In the genomic region with DNA sequence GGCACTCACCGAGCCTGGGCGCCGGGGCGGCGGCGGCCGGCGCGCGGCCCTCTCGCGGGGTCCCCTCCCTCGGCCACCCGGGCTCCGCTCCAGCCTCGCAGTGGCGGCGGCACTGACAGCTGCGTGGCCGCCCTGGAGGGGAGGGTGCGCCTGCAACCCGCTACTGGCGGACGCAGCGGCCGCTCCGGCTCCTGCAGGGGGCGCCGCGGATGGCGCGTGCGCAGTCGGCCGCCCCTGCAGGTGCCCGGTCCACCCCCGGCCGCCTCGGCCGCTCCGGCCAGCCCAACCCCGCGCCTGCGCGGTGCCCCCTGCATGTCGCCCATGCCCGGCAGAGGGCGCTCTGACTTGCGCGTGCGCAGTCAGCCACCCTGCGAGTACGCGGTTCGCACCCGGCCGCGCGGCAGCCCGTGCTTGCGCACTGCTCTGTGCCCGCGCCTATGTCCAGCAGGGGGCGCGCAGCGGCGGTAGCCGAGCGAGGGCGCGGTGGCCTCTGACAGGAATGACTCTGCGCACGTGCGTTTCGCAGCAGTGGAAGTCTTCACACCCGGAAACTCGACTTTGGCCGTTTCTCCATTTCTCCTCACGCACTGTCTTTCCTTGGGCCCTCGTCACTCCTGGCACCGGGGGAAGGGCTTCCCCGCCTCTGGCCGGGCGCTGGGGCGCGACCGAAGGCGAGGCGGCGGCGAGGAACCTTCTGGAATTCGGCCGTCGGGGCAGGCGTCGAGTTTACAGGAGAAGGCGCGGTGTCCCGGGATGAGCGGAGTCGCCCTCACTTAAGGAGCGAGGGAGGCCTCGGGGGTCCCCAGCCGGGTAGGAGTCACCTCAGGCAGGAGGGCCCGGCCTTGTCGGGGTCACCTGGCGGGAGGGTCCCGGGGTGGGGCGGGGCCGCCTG, we compare ENCODE assay signal across 1 cellular context.
TF ChIP-seq lines count a peak whose summit lies in the region.

A gene (minus strand): TSS at position 165 of the 892 bp plus-strand sequence. CDS start 14,262 bp downstream, outside the sequence.

TF ChIP-seq in HEK293, 187 proteins besides CTCF, POLR2A, EP300 and RAD21 (continued from another document and continues in another):
- TF ChIP-seq, protein P1, sequence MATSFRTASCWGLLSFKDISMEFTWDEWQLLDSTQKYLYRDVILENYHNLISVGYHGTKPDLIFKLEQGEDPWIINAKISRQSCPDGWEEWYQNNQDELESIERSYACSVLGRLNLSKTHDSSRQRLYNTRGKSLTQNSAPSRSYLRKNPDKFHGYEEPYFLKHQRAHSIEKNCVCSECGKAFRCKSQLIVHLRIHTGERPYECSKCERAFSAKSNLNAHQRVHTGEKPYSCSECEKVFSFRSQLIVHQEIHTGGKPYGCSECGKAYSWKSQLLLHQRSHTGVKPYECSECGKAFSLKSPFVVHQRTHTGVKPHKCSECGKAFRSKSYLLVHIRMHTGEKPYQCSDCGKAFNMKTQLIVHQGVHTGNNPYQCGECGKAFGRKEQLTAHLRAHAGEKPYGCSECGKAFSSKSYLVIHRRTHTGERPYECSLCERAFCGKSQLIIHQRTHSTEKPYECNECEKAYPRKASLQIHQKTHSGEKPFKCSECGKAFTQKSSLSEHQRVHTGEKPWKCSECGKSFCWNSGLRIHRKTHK (tag by site-specific recombination; IDR thresholded peaks at IDR 0.05), result no peak
- no peak for TF ChIP-seq ZNF544 (tag by site-specific recombination; IDR thresholded peaks at IDR 0.05)
- no peak for TF ChIP-seq ZNF354C (tag by site-specific recombination; IDR thresholded peaks at IDR 0.05; ENCODE audit: borderline replicate concordance, low read depth)
- no peak for TF ChIP-seq ZNF623 (tag by site-specific recombination; IDR thresholded peaks at IDR 0.05)
- peak; percentile 53; the same call in 1 of the 2 replicates for TF ChIP-seq ZNF76 (tag by site-specific recombination; IDR thresholded peaks at IDR 0.05; ENCODE audit: borderline replicate concordance, low read depth)
- TF ChIP-seq ZNF433 (tag by site-specific recombination; IDR thresholded peaks at IDR 0.05; ENCODE audit: low read depth), result no peak
- TF ChIP-seq ZNF558 (tag by site-specific recombination; IDR thresholded peaks at IDR 0.05), result no peak
- TF ChIP-seq ZNF404 (tag by site-specific recombination; IDR thresholded peaks at IDR 0.05), result no peak
- TF ChIP-seq ZNF747 (tag by site-specific recombination; IDR thresholded peaks at IDR 0.05), result no peak
- TF ChIP-seq ZNF555 (tag by site-specific recombination; conservative IDR thresholded peaks at IDR 0.05), result no peak
- TF ChIP-seq KLF8 (tag by site-specific recombination; IDR thresholded peaks at IDR 0.05), result peak; percentile 67; the same call in 1 of the 2 replicates
- no peak for TF ChIP-seq ZNF211 (tag by site-specific recombination; IDR thresholded peaks at IDR 0.05; ENCODE audit: low read depth)
- TF ChIP-seq, protein P2, sequence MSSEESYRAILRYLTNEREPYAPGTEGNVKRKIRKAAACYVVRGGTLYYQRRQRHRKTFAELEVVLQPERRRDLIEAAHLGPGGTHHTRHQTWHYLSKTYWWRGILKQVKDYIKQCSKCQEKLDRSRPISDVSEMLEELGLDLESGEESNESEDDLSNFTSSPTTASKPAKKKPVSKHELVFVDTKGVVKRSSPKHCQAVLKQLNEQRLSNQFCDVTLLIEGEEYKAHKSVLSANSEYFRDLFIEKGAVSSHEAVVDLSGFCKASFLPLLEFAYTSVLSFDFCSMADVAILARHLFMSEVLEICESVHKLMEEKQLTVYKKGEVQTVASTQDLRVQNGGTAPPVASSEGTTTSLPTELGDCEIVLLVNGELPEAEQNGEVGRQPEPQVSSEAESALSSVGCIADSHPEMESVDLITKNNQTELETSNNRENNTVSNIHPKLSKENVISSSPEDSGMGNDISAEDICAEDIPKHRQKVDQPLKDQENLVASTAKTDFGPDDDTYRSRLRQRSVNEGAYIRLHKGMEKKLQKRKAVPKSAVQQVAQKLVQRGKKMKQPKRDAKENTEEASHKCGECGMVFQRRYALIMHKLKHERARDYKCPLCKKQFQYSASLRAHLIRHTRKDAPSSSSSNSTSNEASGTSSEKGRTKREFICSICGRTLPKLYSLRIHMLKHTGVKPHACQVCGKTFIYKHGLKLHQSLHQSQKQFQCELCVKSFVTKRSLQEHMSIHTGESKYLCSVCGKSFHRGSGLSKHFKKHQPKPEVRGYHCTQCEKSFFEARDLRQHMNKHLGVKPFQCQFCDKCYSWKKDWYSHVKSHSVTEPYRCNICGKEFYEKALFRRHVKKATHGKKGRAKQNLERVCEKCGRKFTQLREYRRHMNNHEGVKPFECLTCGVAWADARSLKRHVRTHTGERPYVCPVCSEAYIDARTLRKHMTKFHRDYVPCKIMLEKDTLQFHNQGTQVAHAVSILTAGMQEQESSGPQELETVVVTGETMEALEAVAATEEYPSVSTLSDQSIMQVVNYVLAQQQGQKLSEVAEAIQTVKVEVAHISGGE (tag by site-specific recombination; conservative IDR thresholded peaks at IDR 0.05; ENCODE audit: low read depth), result no peak
- TF ChIP-seq, protein P3, sequence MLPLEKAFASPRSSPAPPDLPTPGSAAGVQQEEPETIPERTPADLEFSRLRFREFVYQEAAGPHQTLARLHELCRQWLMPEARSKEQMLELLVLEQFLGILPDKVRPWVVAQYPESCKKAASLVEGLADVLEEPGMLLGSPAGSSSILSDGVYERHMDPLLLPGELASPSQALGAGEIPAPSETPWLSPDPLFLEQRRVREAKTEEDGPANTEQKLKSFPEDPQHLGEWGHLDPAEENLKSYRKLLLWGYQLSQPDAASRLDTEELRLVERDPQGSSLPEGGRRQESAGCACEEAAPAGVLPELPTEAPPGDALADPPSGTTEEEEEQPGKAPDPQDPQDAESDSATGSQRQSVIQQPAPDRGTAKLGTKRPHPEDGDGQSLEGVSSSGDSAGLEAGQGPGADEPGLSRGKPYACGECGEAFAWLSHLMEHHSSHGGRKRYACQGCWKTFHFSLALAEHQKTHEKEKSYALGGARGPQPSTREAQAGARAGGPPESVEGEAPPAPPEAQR (tag by site-specific recombination; IDR thresholded peaks at IDR 0.05), result peak; percentile 83; the same call in 1 of the 2 replicates
- no peak for TF ChIP-seq ZNF169 (tag by site-specific recombination; IDR thresholded peaks at IDR 0.05)
- TF ChIP-seq ZNF830 (tag by site-specific recombination; IDR thresholded peaks at IDR 0.05; ENCODE audit: low read depth), result no peak
- TF ChIP-seq, protein P4, sequence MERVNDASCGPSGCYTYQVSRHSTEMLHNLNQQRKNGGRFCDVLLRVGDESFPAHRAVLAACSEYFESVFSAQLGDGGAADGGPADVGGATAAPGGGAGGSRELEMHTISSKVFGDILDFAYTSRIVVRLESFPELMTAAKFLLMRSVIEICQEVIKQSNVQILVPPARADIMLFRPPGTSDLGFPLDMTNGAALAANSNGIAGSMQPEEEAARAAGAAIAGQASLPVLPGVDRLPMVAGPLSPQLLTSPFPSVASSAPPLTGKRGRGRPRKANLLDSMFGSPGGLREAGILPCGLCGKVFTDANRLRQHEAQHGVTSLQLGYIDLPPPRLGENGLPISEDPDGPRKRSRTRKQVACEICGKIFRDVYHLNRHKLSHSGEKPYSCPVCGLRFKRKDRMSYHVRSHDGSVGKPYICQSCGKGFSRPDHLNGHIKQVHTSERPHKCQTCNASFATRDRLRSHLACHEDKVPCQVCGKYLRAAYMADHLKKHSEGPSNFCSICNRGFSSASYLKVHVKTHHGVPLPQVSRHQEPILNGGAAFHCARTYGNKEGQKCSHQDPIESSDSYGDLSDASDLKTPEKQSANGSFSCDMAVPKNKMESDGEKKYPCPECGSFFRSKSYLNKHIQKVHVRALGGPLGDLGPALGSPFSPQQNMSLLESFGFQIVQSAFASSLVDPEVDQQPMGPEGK (tag by site-specific recombination; IDR thresholded peaks at IDR 0.05), result 0 out of 2 replicates have a peak, but pooled peaks have one; percentile 24
- peak; percentile 55 for TF ChIP-seq KLF1 (tag by site-specific recombination; IDR thresholded peaks at IDR 0.05)
- no peak for TF ChIP-seq ZNF184 (tag by site-specific recombination; IDR thresholded peaks at IDR 0.05)
- TF ChIP-seq ZNF549 (tag by site-specific recombination; IDR thresholded peaks at IDR 0.05), result no peak
- TF ChIP-seq, protein P5, sequence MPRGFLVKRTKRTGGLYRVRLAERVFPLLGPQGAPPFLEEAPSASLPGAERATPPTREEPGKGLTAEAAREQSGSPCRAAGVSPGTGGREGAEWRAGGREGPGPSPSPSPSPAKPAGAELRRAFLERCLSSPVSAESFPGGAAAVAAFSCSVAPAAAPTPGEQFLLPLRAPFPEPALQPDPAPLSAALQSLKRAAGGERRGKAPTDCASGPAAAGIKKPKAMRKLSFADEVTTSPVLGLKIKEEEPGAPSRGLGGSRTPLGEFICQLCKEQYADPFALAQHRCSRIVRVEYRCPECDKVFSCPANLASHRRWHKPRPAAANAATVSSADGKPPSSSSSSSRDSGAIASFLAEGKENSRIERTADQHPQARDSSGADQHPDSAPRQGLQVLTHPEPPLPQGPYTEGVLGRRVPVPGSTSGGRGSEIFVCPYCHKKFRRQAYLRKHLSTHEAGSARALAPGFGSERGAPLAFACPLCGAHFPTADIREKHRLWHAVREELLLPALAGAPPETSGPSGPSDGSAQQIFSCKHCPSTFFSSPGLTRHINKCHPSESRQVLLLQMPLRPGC (tag by site-specific recombination; IDR thresholded peaks at IDR 0.05), result peak; percentile 57
- no peak for TF ChIP-seq ZNF792 (tag by site-specific recombination; IDR thresholded peaks at IDR 0.05)
- TF ChIP-seq ZBTB20 (tag by site-specific recombination; IDR thresholded peaks at IDR 0.05), result no peak; the same call in 1 of the 2 replicates
- TF ChIP-seq ZXDB (tag by site-specific recombination; IDR thresholded peaks at IDR 0.05), result peak; percentile 92
- no peak for TF ChIP-seq ZNF626 (tag by site-specific recombination; IDR thresholded peaks at IDR 0.05)
- TF ChIP-seq, protein P6, sequence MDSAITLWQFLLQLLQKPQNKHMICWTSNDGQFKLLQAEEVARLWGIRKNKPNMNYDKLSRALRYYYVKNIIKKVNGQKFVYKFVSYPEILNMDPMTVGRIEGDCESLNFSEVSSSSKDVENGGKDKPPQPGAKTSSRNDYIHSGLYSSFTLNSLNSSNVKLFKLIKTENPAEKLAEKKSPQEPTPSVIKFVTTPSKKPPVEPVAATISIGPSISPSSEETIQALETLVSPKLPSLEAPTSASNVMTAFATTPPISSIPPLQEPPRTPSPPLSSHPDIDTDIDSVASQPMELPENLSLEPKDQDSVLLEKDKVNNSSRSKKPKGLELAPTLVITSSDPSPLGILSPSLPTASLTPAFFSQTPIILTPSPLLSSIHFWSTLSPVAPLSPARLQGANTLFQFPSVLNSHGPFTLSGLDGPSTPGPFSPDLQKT (IDR thresholded peaks at IDR 0.05; ENCODE audit: borderline replicate concordance, low read depth, low read length), result no peak
- no peak for TF ChIP-seq ZNF843 (tag by site-specific recombination; IDR thresholded peaks at IDR 0.05)
- TF ChIP-seq, protein P7, sequence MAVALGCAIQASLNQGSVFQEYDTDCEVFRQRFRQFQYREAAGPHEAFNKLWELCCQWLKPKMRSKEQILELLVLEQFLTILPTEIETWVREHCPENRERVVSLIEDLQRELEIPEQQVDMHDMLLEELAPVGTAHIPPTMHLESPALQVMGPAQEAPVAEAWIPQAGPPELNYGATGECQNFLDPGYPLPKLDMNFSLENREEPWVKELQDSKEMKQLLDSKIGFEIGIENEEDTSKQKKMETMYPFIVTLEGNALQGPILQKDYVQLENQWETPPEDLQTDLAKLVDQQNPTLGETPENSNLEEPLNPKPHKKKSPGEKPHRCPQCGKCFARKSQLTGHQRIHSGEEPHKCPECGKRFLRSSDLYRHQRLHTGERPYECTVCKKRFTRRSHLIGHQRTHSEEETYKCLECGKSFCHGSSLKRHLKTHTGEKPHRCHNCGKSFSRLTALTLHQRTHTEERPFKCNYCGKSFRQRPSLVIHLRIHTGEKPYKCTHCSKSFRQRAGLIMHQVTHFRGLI (tag by site-specific recombination; IDR thresholded peaks at IDR 0.05), result peak; percentile 73
- TF ChIP-seq GLI4 (tag by site-specific recombination; IDR thresholded peaks at IDR 0.05), result no peak
- TF ChIP-seq ZNF121 (tag by site-specific recombination; IDR thresholded peaks at IDR 0.05), result no peak
- no peak for TF ChIP-seq ZNF114 (tag by site-specific recombination; IDR thresholded peaks at IDR 0.05)
- no peak for TF ChIP-seq ZNF202 (tag by site-specific recombination; IDR thresholded peaks at IDR 0.05; ENCODE audit: borderline replicate concordance)
- TF ChIP-seq, protein P8, sequence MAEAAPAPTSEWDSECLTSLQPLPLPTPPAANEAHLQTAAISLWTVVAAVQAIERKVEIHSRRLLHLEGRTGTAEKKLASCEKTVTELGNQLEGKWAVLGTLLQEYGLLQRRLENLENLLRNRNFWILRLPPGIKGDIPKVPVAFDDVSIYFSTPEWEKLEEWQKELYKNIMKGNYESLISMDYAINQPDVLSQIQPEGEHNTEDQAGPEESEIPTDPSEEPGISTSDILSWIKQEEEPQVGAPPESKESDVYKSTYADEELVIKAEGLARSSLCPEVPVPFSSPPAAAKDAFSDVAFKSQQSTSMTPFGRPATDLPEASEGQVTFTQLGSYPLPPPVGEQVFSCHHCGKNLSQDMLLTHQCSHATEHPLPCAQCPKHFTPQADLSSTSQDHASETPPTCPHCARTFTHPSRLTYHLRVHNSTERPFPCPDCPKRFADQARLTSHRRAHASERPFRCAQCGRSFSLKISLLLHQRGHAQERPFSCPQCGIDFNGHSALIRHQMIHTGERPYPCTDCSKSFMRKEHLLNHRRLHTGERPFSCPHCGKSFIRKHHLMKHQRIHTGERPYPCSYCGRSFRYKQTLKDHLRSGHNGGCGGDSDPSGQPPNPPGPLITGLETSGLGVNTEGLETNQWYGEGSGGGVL (tag by site-specific recombination; IDR thresholded peaks at IDR 0.05), result no peak
- TF ChIP-seq, protein P9, sequence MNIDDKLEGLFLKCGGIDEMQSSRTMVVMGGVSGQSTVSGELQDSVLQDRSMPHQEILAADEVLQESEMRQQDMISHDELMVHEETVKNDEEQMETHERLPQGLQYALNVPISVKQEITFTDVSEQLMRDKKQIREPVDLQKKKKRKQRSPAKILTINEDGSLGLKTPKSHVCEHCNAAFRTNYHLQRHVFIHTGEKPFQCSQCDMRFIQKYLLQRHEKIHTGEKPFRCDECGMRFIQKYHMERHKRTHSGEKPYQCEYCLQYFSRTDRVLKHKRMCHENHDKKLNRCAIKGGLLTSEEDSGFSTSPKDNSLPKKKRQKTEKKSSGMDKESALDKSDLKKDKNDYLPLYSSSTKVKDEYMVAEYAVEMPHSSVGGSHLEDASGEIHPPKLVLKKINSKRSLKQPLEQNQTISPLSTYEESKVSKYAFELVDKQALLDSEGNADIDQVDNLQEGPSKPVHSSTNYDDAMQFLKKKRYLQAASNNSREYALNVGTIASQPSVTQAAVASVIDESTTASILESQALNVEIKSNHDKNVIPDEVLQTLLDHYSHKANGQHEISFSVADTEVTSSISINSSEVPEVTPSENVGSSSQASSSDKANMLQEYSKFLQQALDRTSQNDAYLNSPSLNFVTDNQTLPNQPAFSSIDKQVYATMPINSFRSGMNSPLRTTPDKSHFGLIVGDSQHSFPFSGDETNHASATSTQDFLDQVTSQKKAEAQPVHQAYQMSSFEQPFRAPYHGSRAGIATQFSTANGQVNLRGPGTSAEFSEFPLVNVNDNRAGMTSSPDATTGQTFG (tag by site-specific recombination; IDR thresholded peaks at IDR 0.05; ENCODE audit: borderline replicate concordance), result no peak
- TF ChIP-seq, protein P10, sequence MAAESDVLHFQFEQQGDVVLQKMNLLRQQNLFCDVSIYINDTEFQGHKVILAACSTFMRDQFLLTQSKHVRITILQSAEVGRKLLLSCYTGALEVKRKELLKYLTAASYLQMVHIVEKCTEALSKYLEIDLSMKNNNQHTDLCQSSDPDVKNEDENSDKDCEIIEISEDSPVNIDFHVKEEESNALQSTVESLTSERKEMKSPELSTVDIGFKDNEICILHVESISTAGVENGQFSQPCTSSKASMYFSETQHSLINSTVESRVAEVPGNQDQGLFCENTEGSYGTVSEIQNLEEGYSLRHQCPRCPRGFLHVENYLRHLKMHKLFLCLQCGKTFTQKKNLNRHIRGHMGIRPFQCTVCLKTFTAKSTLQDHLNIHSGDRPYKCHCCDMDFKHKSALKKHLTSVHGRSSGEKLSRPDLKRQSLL (tag by site-specific recombination; IDR thresholded peaks at IDR 0.05), result no peak
- no peak for TF ChIP-seq ZNF621 (tag by site-specific recombination; IDR thresholded peaks at IDR 0.05)
